ENCODE assay signal across 9 cellular contexts in genomic region chr3:190811775-190812480, GRCh38. TPM values are rescaled to one million over a fixed set of nuclear protein-coding genes. Genes with fewer than 3 reads are reported as not detected.
DNase-seq lines count a peak whose midpoint lies in the region; ATAC-seq, FAIRE-seq and TF ChIP-seq lines count a peak whose summit lies in the region.
"Had no signal": no experiment of that assay in that cellular context is flagged by ENCODE, and none has a peak within 500 bp of the region (broad histone marks: within the 10 kb centered on the region; RNA-seq: fewer than 3 reads in every experiment).

No MANE protein-coding gene starts in this region.

- no peaks in the 10 kb centered on the region for H3K9me3 ChIP-seq in astrocyte (ENCODE audit: insufficient read depth, low read depth, low read length)

- no peaks in the 10 kb centered on the region for H3K4me1 Mint-ChIP-seq in astrocyte (ENCODE audit: low read depth, unreplicated experiment)
- H3K4me1 Mint-ChIP-seq in activated CD8-positive, alpha-beta memory T cell treated with anti-CD3 and anti-CD28 coated beads, Interleukin-2, amount 10 ng/mL, durations not matched to agents 7 days and 5 days = no peaks in the 10 kb centered on the region

- H3K27me3 Mint-ChIP-seq in astrocyte (ENCODE audit: low read depth, unreplicated experiment) = no peaks in the 10 kb centered on the region
- no peaks in the 10 kb centered on the region for H3K27me3 Mint-ChIP-seq in activated CD8-positive, alpha-beta memory T cell treated with anti-CD3 and anti-CD28 coated beads, Interleukin-2, amount 10 ng/mL, durations not matched to agents 7 days and 5 days

- H3K27me3 ChIP-seq in astrocyte (ENCODE audit: insufficient read depth, low read length) = no peaks in the 10 kb centered on the region

- no peaks in the 10 kb centered on the region for H3K4me1 ChIP-seq in astrocyte (ENCODE audit: insufficient read depth, low read length)

- no peak overlapping the region for H3K4me3 ChIP-seq in astrocyte (ENCODE audit: insufficient read depth, low read depth, low read length)

- H2AFZ ChIP-seq in astrocyte (ENCODE audit: low read depth, low read length) = no peak overlapping the region

- H3K4me2 ChIP-seq in astrocyte (ENCODE audit: low read length) = no peak overlapping the region

- H3K36me3 ChIP-seq in astrocyte (ENCODE audit: insufficient read depth, low read length) = no peaks in the 10 kb centered on the region

- no peaks in the 10 kb centered on the region for H3K79me2 ChIP-seq in astrocyte (ENCODE audit: insufficient read depth, low read length)

- DNase-seq in ACHN = peak; percentile 57
- DNase-seq in GM12892 (ENCODE audit: insufficient read length) = no peak
- peak; percentile 57 for DNase-seq in NCI-H2196 (lab: John Stamatoyannopoulos, UW; ENCODE audit: unreplicated experiment)
- peak; percentile 23 for DNase-seq in astrocyte (ENCODE audit: low read depth)
- DNase-seq in urothelium cell line (ENCODE audit: low spot score) = peak; percentile 62
- DNase-seq in activated CD8-positive, alpha-beta memory T cell treated with anti-CD3 and anti-CD28 coated beads, Interleukin-2, amount 10 ng/mL, durations not matched to agents 7 days and 5 days = no peak

- in situ Hi-C loops in ACHN (cut with HindIII; ENCODE audit: low pct_ligation_motif_present, low pct_unique_long_range_greater_than_20kb, low sequenced_read_pairs) = no loop called here

- H3K27ac Mint-ChIP-seq in astrocyte (ENCODE audit: unreplicated experiment) = no peak overlapping the region
- H3K27ac Mint-ChIP-seq in activated CD8-positive, alpha-beta memory T cell treated with anti-CD3 and anti-CD28 coated beads, Interleukin-2, amount 10 ng/mL, durations not matched to agents 7 days and 5 days = no peak overlapping the region
- H3K27ac Mint-ChIP-seq: memory B cell had no signal

- TF ChIP-seq CTCF in astrocyte (IDR thresholded peaks at IDR 0.05; ENCODE audit: insufficient read depth, low read depth, low read length) = peak; percentile 74

- no peak overlapping the region for H3K27ac ChIP-seq in astrocyte (ENCODE audit: low read depth, low read length)

- no peak overlapping the region for H3K9ac ChIP-seq in astrocyte (ENCODE audit: low read length)

- no peaks in the 10 kb centered on the region for H3K36me3 Mint-ChIP-seq in astrocyte (ENCODE audit: low read depth, unreplicated experiment)
- no peaks in the 10 kb centered on the region for H3K36me3 Mint-ChIP-seq in activated CD8-positive, alpha-beta memory T cell treated with anti-CD3 and anti-CD28 coated beads, Interleukin-2, amount 10 ng/mL, durations not matched to agents 7 days and 5 days
- H3K36me3 Mint-ChIP-seq: memory B cell had no signal

- FAIRE-seq in GM12892 (lab: Jason Lieb, UNC) = peak; percentile 80
- no peak for FAIRE-seq in astrocyte (lab: Jason Lieb, UNC)
- FAIRE-seq in islet of Langerhans (lab: Jason Lieb, UNC) = peak; percentile 77
- peak; percentile 65 for FAIRE-seq in urothelium cell line (lab: Jason Lieb, UNC)

- no peaks in the 10 kb centered on the region for H3K9me3 Mint-ChIP-seq in astrocyte (ENCODE audit: unreplicated experiment)
- H3K9me3 Mint-ChIP-seq in activated CD8-positive, alpha-beta memory T cell treated with anti-CD3 and anti-CD28 coated beads, Interleukin-2, amount 10 ng/mL, durations not matched to agents 7 days and 5 days (ENCODE audit: low read depth) = no peaks in the 10 kb centered on the region

- CTCF ChIA-PET in activated CD8-positive, alpha-beta memory T cell treated with anti-CD3 and anti-CD28 coated beads, Interleukin-2, amount 10 ng/mL, durations not matched to agents 7 days and 5 days (lab: Charles Lee) = interaction anchor here (0.8 kb wide), 1 partner anchor 73 kb away, joined by 3 read pairs; no protein-coding TSS in a partner anchor

- no peaks in the 10 kb centered on the region for H4K20me1 ChIP-seq in astrocyte (ENCODE audit: insufficient read depth, low read length)

- TF ChIP-seq POLR2A in GM12892 (IDR thresholded peaks at IDR 0.05; ENCODE audit: low read depth, low read length) = no peak

- H3K4me3 Mint-ChIP-seq in astrocyte (ENCODE audit: unreplicated experiment) = no peak overlapping the region
- H3K4me3 Mint-ChIP-seq in activated CD8-positive, alpha-beta memory T cell treated with anti-CD3 and anti-CD28 coated beads, Interleukin-2, amount 10 ng/mL, durations not matched to agents 7 days and 5 days = no peak overlapping the region
- H3K4me3 Mint-ChIP-seq: memory B cell had no signal

- peak; percentile 75 for ATAC-seq in HG02943 (IDR thresholded peaks at IDR 0.05; ENCODE audit: low read depth, unreplicated experiment)
- ATAC-seq in activated CD8-positive, alpha-beta memory T cell treated with anti-CD3 and anti-CD28 coated beads, Interleukin-2, amount 10 ng/mL, durations not matched to agents 7 days and 5 days = no peak

RNA-seq across cellular contexts. Expression of gene GMNC, which starts 50.6 kb away (rescaled TPM):
- not detected for polyA plus RNA-seq in GM12892 (2012; ENCODE audit: missing spikeins)
- 0.62 and 0.75 TPM in 2 replicates for total RNA-seq in astrocyte
- total RNA-seq in activated CD8-positive, alpha-beta memory T cell treated with anti-CD3 and anti-CD28 coated beads, Interleukin-2, amount 10 ng/mL, durations not matched to agents 7 days and 5 days = not detected

Comparison
In these comparisons a context has a peak if more than half of its experiments do, and no peak if none do; other contexts are left out.
1. DNase-seq: peak in ACHN (single experiment), NCI-H2196 (single experiment), astrocyte (single experiment) and urothelium cell line (single experiment); none in GM12892 (single experiment) and activated CD8-positive, alpha-beta memory T cell treated with anti-CD3 and anti-CD28 coated beads, Interleukin-2, amount 10 ng/mL, durations not matched to agents 7 days and 5 days (single experiment).